8 cellular contexts compared by ENCODE assay signal in genomic region chr16:66517586-66518263, GRCh38. TPM values are rescaled to one million over a fixed set of nuclear protein-coding genes. Genes with fewer than 3 reads are reported as not detected.
DNase-seq lines count a peak whose midpoint lies in the region; ATAC-seq lines count a peak whose summit lies in the region.

No MANE protein-coding gene starts in this region.

- ATAC-seq in Right ventricle myocardium superior (ENCODE audit: poor library complexity) (no peak), left cardiac atrium (no peak), HG03045 (IDR thresholded peaks at IDR 0.05; ENCODE audit: unreplicated experiment) (no peak)
- ATAC-seq in central memory CD8-positive, alpha-beta T cell (replicated peaks; ENCODE audit: extremely low read depth, poor library complexity, severe bottlenecking) = no peak
- no peak for ATAC-seq in naive thymus-derived CD8-positive, alpha-beta T cell

- peaks cover 11% of the 10 kb centered on the region for H3K36me3 Mint-ChIP-seq in central memory CD8-positive, alpha-beta T cell (ENCODE audit: insufficient read depth)
- no peaks in the 10 kb centered on the region for H3K36me3 Mint-ChIP-seq in naive thymus-derived CD8-positive, alpha-beta T cell

- peak overlapping the region; percentile 94 for H3K27ac Mint-ChIP-seq in central memory CD8-positive, alpha-beta T cell (ENCODE audit: low read depth)
- H3K27ac Mint-ChIP-seq in naive thymus-derived CD8-positive, alpha-beta T cell = peak overlapping the region; percentile 43 to 98 (median 94)

- DNase-seq in Right ventricle myocardium superior (peak; percentile 65), left cardiac atrium (no peak), KG1 (lab: John Stamatoyannopoulos, UW) (no peak), DMS 273 treated with DMSO at 0.1 percent for 48 hours (lab: John Stamatoyannopoulos, UW) (no peak), NCI-H2196 (lab: John Stamatoyannopoulos, UW; ENCODE audit: unreplicated experiment) (no peak)
- no peak for DNase-seq in central memory CD8-positive, alpha-beta T cell (ENCODE audit: low spot score in 2 of 2)
- peak in 1 of 10 donors; percentile 45 for DNase-seq in naive thymus-derived CD8-positive, alpha-beta T cell

- no peaks in the 10 kb centered on the region for H3K9me3 Mint-ChIP-seq in central memory CD8-positive, alpha-beta T cell
- no peaks in the 10 kb centered on the region for H3K9me3 Mint-ChIP-seq in naive thymus-derived CD8-positive, alpha-beta T cell

- peak overlapping the region; percentile 31 for H3K4me3 Mint-ChIP-seq in central memory CD8-positive, alpha-beta T cell
- H3K4me3 Mint-ChIP-seq in naive thymus-derived CD8-positive, alpha-beta T cell = peak overlapping the region in 3 of 10 donors; percentile 51 to 89 (median 78)

- intact Hi-C loops in Right ventricle myocardium superior (cut with DNase I) = no loop called here
- intact Hi-C loops in left cardiac atrium (cut with DNase I) = loop anchor here in 1 of 2 donors (2.0 kb wide), 1 partner anchor 33 kb away; the partner anchor contains the start of gene TK2

- H3K4me1 Mint-ChIP-seq in central memory CD8-positive, alpha-beta T cell = peaks cover 71% of the 10 kb centered on the region
- peaks cover 29 to 81% (median 72%) of the 10 kb centered on the region in 4 donors for H3K4me1 Mint-ChIP-seq in naive thymus-derived CD8-positive, alpha-beta T cell

- H3K27me3 Mint-ChIP-seq in central memory CD8-positive, alpha-beta T cell = no peaks in the 10 kb centered on the region
- no peaks in the 10 kb centered on the region for H3K27me3 Mint-ChIP-seq in naive thymus-derived CD8-positive, alpha-beta T cell

- POLR2A ChIA-PET in naive thymus-derived CD8-positive, alpha-beta T cell (lab: Charles Lee) = interaction anchor here (18.3 kb wide), 1 partner anchor 30 kb away, joined by 213 read pairs; the partner anchor contains the start of genes CKLF and TK2

RNA-seq across cellular contexts. Expression of gene TK2, which starts 32.2 kb away (rescaled TPM):
- total RNA-seq in Right ventricle myocardium superior = 19.5 TPM
- total RNA-seq in left cardiac atrium = 10 to 100 TPM; 22.3 to 28.2 TPM
- 1 to 10 TPM; 6.8 to 8.7 TPM for total RNA-seq in naive thymus-derived CD8-positive, alpha-beta T cell
- 1 to 10 TPM; 1.9 to 4.0 (median 2.5) TPM for polyA plus RNA-seq in naive thymus-derived CD8-positive, alpha-beta T cell

RNA-seq across cellular contexts. Expression of gene CKLF, which starts 34.7 kb away (rescaled TPM):
- total RNA-seq in Right ventricle myocardium superior (10.4 TPM), left cardiac atrium (10 to 100 TPM; 15.8 to 22.5 TPM)
- 10 to 100 TPM; 43.1 to 44.4 TPM for total RNA-seq in naive thymus-derived CD8-positive, alpha-beta T cell
- 100 to 1,000 TPM in 2 of 3 donors, 10 to 100 TPM in 1; 99.6 to 179 (median 111) TPM for polyA plus RNA-seq in naive thymus-derived CD8-positive, alpha-beta T cell

RNA-seq across cellular contexts. Expression of gene CMTM1, which starts 48.5 kb away (rescaled TPM):
- 1.3 TPM for total RNA-seq in Right ventricle myocardium superior
- 1 to 10 TPM; 1.3 to 3.0 TPM for total RNA-seq in left cardiac atrium
- 1 to 10 TPM; 3.5 to 3.9 TPM for total RNA-seq in naive thymus-derived CD8-positive, alpha-beta T cell
- polyA plus RNA-seq in naive thymus-derived CD8-positive, alpha-beta T cell = under 1 TPM in 2 of 3 donors, not detected in 1; 0.48 to 0.50 TPM
